1 cellular context compared by ENCODE assay signal in the genomic region with DNA sequence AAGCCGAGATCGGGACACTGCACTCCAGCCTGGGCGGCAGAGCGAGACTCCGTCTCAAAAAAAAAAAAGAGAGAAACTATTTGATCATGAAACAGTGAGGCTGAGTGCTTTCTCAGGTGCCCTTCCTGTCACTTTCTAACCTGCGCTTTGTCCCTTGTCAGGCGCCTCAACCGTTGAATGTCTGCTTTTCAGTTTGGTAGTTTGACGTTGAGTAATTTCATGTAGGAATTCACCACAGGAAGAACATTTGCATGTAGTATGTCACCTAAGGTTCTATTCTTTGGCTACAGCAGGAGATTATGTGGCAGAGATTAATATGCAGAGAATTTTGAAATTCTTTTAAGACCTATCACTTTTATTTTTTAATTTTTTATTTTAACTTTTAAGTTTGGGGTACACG.
TF ChIP-seq lines count a peak whose summit lies in the region.

No MANE protein-coding gene starts in this region.

TF ChIP-seq in GM23338, 12 proteins besides CTCF, POLR2A, EP300 and RAD21 (continued from another document):
- no peak for TF ChIP-seq REST (IDR thresholded peaks at IDR 0.05; ENCODE audit: unreplicated experiment)
- TF ChIP-seq, protein P1, sequence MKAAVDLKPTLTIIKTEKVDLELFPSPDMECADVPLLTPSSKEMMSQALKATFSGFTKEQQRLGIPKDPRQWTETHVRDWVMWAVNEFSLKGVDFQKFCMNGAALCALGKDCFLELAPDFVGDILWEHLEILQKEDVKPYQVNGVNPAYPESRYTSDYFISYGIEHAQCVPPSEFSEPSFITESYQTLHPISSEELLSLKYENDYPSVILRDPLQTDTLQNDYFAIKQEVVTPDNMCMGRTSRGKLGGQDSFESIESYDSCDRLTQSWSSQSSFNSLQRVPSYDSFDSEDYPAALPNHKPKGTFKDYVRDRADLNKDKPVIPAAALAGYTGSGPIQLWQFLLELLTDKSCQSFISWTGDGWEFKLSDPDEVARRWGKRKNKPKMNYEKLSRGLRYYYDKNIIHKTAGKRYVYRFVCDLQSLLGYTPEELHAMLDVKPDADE (IDR thresholded peaks at IDR 0.05) = no peak
- TF ChIP-seq EZH2 (IDR thresholded peaks at IDR 0.05; ENCODE audit: low read depth, unreplicated experiment) = no peak
- TF ChIP-seq CREB1 (CRISPR knock-in tag; IDR thresholded peaks at IDR 0.05; ENCODE audit: low read depth) = no peak
- no peak for TF ChIP-seq EZH2phosphoT487 (IDR thresholded peaks at IDR 0.05; ENCODE audit: unreplicated experiment)
- no peak for TF ChIP-seq POLR2AphosphoS5 (IDR thresholded peaks at IDR 0.05; ENCODE audit: low read depth)
- no peak for TF ChIP-seq ZNF331 (CRISPR knock-in tag; IDR thresholded peaks at IDR 0.05; ENCODE audit: low read depth)
- TF ChIP-seq NANOG (IDR thresholded peaks at IDR 0.05; ENCODE audit: borderline replicate concordance) = no peak
